Comparison of ENCODE assay signal across 18 cellular contexts in genomic region chr10:52542891-52543290, GRCh38.
"Had no signal": no experiment of that assay in that cellular context is flagged by ENCODE, and none has a peak within 500 bp of the region (broad histone marks: within the 10 kb centered on the region; RNA-seq: fewer than 3 reads in every experiment).

No MANE protein-coding gene starts in this region.

- H3K27ac ChIP-seq: body of pancreas, coronary artery, esophagus muscularis mucosa, neutrophil, tibial nerve, WERI-Rb-1 had no signal

- H3K27me3 ChIP-seq: body of pancreas, esophagus muscularis mucosa, neutrophil, tibial nerve had no signal

- H3K36me3 ChIP-seq: esophagus muscularis mucosa, neutrophil, tibial nerve, WERI-Rb-1 had no signal

- H3K4me1 ChIP-seq: body of pancreas, esophagus muscularis mucosa, tibial nerve had no signal

- DNase-seq: activated CD4-positive, alpha-beta T cell treated with anti-CD3 and anti-CD28 coated beads, Interleukin-2, amount 50 U/mL, for 48 hours; activated naive CD4-positive, alpha-beta T cell treated with anti-CD3 and anti-CD28 coated beads for 36 hours; body of pancreas; hippocampal formation; kidney; left ventricle myocardium superior; natural killer cell; posterior cingulate gyrus; retina; stimulated activated CD4-positive, alpha-beta T cell treated with anti-CD3 and anti-CD28 coated beads, Interleukin-15, amount 100 ng/mL, for 24 hours; stimulated activated CD4-positive, alpha-beta T cell treated with anti-CD3 and anti-CD28 coated beads, Interleukin-4, amount 100 ng/mL, for 24 hours; stimulated activated naive CD4-positive, alpha-beta T cell; WERI-Rb-1 had no signal

- H3K4me3 ChIP-seq: body of pancreas, coronary artery, esophagus muscularis mucosa, skin epidermis, tibial nerve had no signal

- H3K9me3 ChIP-seq: body of pancreas, esophagus muscularis mucosa, neutrophil, tibial nerve had no signal

- ATAC-seq: body of pancreas, left ventricle myocardium superior, natural killer cell had no signal
